11 cellular contexts compared by ENCODE assay signal in the genomic region with DNA sequence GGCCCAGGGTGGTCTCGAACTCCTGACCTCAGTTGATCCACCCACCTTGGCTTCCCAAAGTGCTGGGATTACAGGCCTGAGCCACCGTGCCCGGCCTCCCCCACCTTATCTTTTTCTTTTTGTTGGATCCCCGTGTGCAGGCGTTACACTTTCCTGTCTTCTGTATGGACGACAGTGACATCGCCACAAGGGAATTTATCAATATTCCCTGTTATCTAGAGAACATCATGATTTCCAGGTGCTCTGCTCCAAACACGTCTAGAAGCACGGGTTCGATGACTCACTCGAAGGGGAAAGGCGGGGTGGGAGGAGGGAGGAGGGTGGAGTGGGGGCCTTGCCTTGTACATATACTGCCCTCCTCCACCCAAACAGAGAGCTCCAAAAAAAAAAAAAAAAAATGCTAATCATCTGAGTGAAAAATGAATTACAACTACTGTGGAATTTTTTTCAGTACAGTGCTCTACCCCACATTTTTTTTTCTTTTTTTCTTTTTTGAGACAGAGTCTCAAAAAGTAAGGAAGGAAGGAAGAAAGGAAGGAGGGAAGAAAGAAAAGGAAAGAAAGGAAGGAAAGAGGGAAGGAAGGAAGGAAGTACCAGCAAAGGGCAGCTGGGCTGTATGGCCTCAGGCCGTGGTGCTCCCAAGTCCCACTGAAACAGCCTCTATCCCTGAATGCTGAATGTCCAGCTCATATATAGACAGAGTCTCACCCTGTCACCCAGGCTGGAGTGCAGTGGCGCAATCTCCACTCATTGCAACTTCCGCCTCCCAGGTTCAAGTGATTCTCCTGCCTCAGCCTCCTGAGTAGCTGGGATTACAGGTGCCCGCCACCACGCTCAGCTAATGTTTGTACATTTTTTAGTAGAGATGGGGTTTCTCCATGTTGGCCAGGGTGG. TPM values are rescaled to one million over a fixed set of nuclear protein-coding genes. Genes with fewer than 3 reads are reported as not detected.
DNase-seq lines count a peak whose midpoint lies in the region; ATAC-seq and TF ChIP-seq lines count a peak whose summit lies in the region.
"Had no signal": no experiment of that assay in that cellular context is flagged by ENCODE, and none has a peak within 500 bp of the region (broad histone marks: within the 10 kb centered on the region; RNA-seq: fewer than 3 reads in every experiment).

No MANE protein-coding gene starts in this region.

- H4K91ac ChIP-seq in mesenchymal stem cell (ENCODE audit: low read length) = no peak overlapping the region

- intact Hi-C loops in CD8-positive, alpha-beta T cell (cut with DNase I, micrococcal nuclease) = no loop called here

- H3K27me3 ChIP-seq in BE2C (no peaks in the 10 kb centered on the region), mesenchymal stem cell (ENCODE audit: control insufficient read depth in 1 of 2, insufficient read depth in 1 of 2, low read length in 2 of 2) (no peaks in the 10 kb centered on the region)
- no peaks in the 10 kb centered on the region for H3K27me3 ChIP-seq in CD8-positive, alpha-beta T cell (ENCODE audit: insufficient read depth, low read length)

- no peaks in the 10 kb centered on the region for H3K27me3 Mint-ChIP-seq in CD8-positive, alpha-beta T cell (ENCODE audit: low read depth)
- H3K27me3 Mint-ChIP-seq: activated T-cell treated with anti-CD3 and anti-CD28 coated beads, Interleukin-2, amount 50 U/mL, for 24 hours had no signal

- POLR2A ChIA-PET in CD8-positive, alpha-beta T cell (lab: Charles Lee) = no interaction called here

- H3K4ac ChIP-seq in mesenchymal stem cell (ENCODE audit: low read depth in 1 of 2, low read length in 2 of 2) = no peak overlapping the region

- H3K4me1 ChIP-seq in BE2C = no peaks in the 10 kb centered on the region
- no peaks in the 10 kb centered on the region for H3K4me1 ChIP-seq in mesenchymal stem cell (ENCODE audit: control insufficient read depth, insufficient read depth, low read depth, low read length)
- no peaks in the 10 kb centered on the region for H3K4me1 ChIP-seq in CD8-positive, alpha-beta T cell (ENCODE audit: insufficient read depth, low read length)

- no peak overlapping the region for H3K18ac ChIP-seq in mesenchymal stem cell (ENCODE audit: low read depth in 1 of 2, low read length in 2 of 2)

- no peak for TF ChIP-seq CTCF in BE2C (IDR thresholded peaks at IDR 0.05; ENCODE audit: low read depth, low read length)
- TF ChIP-seq CTCF in CD8-positive, alpha-beta T cell (IDR thresholded peaks at IDR 0.05) = no peak

- H3K4me3 ChIP-seq in BE2C (ENCODE audit: low read depth, low read length) = no peak overlapping the region
- H3K4me3 ChIP-seq in mesenchymal stem cell (ENCODE audit: insufficient read depth in 1 of 2, low read depth in 1 of 2, low read length in 2 of 2) = no peak overlapping the region
- no peak overlapping the region for H3K4me3 ChIP-seq in CD8-positive, alpha-beta T cell (ENCODE audit: low read depth, low read length)

- H4K8ac ChIP-seq in mesenchymal stem cell (ENCODE audit: low read length) = no peak overlapping the region

- no peaks in the 10 kb centered on the region for H3K36me3 Mint-ChIP-seq in CD8-positive, alpha-beta T cell

- H3K9me3 ChIP-seq in BE2C (no peaks in the 10 kb centered on the region), mesenchymal stem cell (ENCODE audit: control insufficient read depth, low read length) (no peaks in the 10 kb centered on the region)
- no peaks in the 10 kb centered on the region for H3K9me3 ChIP-seq in CD8-positive, alpha-beta T cell (ENCODE audit: low read length)

- H3K27ac ChIP-seq in epithelial cell of prostate (no peak overlapping the region), mesenchymal stem cell (ENCODE audit: low read length, poor library complexity, severe bottlenecking) (no peak overlapping the region)
- H3K27ac ChIP-seq in CD8-positive, alpha-beta T cell (ENCODE audit: low read depth, low read length) = no peak overlapping the region

- 80% methylated on average over 11 of the region's 17 CpGs for WGBS in mesenchymal stem cell

- H3K79me1 ChIP-seq in mesenchymal stem cell (replicated peaks; ENCODE audit: low read length, poor library complexity, severe bottlenecking) = peaks cover 4% of the 10 kb centered on the region

- H2BK5ac ChIP-seq in mesenchymal stem cell (ENCODE audit: low read depth, low read length, poor library complexity, severe bottlenecking) = no peak overlapping the region

- no peak overlapping the region for H3K4me3 Mint-ChIP-seq in CD8-positive, alpha-beta T cell
- H3K4me3 Mint-ChIP-seq: activated T-cell treated with anti-CD3 and anti-CD28 coated beads, Interleukin-2, amount 50 U/mL, for 24 hours had no signal

- H3K4me2 ChIP-seq in mesenchymal stem cell (ENCODE audit: low read length, poor library complexity, severe bottlenecking) = no peak overlapping the region

- peak overlapping the region; percentile 54 for H3K9ac ChIP-seq in mesenchymal stem cell (ENCODE audit: low read length)

- no peaks in the 10 kb centered on the region for H3K4me1 Mint-ChIP-seq in CD8-positive, alpha-beta T cell (ENCODE audit: low read depth)

- DNase-seq in BE2C (peak; percentile 29), M059J (ENCODE audit: low read depth) (peak; percentile 11), epithelial cell of prostate (ENCODE audit: low read depth, low spot score) (peak; percentile 20), mesenchymal stem cell (peak; percentile 28), NCI-H2107 treated with DMSO at 0.1 percent for 48 hours (lab: John Stamatoyannopoulos, UW; ENCODE audit: unreplicated experiment) (no peak), cerebellar cortex (ENCODE audit: low spot score) (no peak)
- DNase-seq in CD8-positive, alpha-beta T cell = no peak
- DNase-seq: activated T-cell treated with anti-CD3 and anti-CD28 coated beads, Interleukin-2, amount 50 U/mL, for 24 hours; cerebellar nuclear complex; hypothalamus had no signal

- H2BK15ac ChIP-seq in mesenchymal stem cell (ENCODE audit: low read depth, poor library complexity, severe bottlenecking) = no peak overlapping the region

- H2AFZ ChIP-seq in mesenchymal stem cell (ENCODE audit: low read depth, low read length) = no peak overlapping the region

- no peaks in the 10 kb centered on the region for H3K9me3 Mint-ChIP-seq in CD8-positive, alpha-beta T cell
- H3K9me3 Mint-ChIP-seq: activated T-cell treated with anti-CD3 and anti-CD28 coated beads, Interleukin-2, amount 50 U/mL, for 24 hours had no signal

- no peak overlapping the region for H2BK12ac ChIP-seq in mesenchymal stem cell (ENCODE audit: low read length in 2 of 2)

- CTCF ChIA-PET in CD8-positive, alpha-beta T cell (lab: Charles Lee) = interaction anchor here (1.1 kb wide), 1 partner anchor 10 kb away, joined by 3 read pairs; no protein-coding TSS in a partner anchor

- no peak overlapping the region for H2AK5ac ChIP-seq in mesenchymal stem cell (ENCODE audit: low read length, severe bottlenecking)

- no peak overlapping the region for H2BK120ac ChIP-seq in mesenchymal stem cell (ENCODE audit: low read depth, low read length)

- H3K23ac ChIP-seq in mesenchymal stem cell (ENCODE audit: low read length in 2 of 2) = no peak overlapping the region

- no peak overlapping the region for H3K14ac ChIP-seq in mesenchymal stem cell (ENCODE audit: low read length in 2 of 2)

- H3K36me3 ChIP-seq in BE2C (no peaks in the 10 kb centered on the region), mesenchymal stem cell (ENCODE audit: control insufficient read depth in 1 of 2, insufficient read depth in 2 of 2, low read depth in 1 of 2, low read length in 2 of 2) (no peaks in the 10 kb centered on the region)
- H3K36me3 ChIP-seq in CD8-positive, alpha-beta T cell (ENCODE audit: insufficient read depth, low read length) = no peaks in the 10 kb centered on the region

- no peak overlapping the region for H3K27ac Mint-ChIP-seq in CD8-positive, alpha-beta T cell
- H3K27ac Mint-ChIP-seq: activated T-cell treated with anti-CD3 and anti-CD28 coated beads, Interleukin-2, amount 50 U/mL, for 24 hours had no signal

- no peak for ATAC-seq in CD8-positive, alpha-beta T cell
- no peak for ATAC-seq in HG03521 (IDR thresholded peaks at IDR 0.05; ENCODE audit: unreplicated experiment)

RNA-seq across cellular contexts. Expression of gene INSR, which starts 36.8 kb away (rescaled TPM):
- 6.8 TPM for polyA plus RNA-seq in BE2C (2012; ENCODE audit: insufficient read depth, insufficient read length, low read depth)
- total RNA-seq in M059J (2014; rRNA removed; shearing (Covaris generic)) = 0.37 and 1.6 TPM in 2 replicates
- polyA plus RNA-seq in mesenchymal stem cell (2013, experiment 1 of 2) = 2.3 TPM
- polyA plus RNA-seq in mesenchymal stem cell (2013, experiment 2 of 2) = 2.3 TPM
- total RNA-seq in CD8-positive, alpha-beta T cell = under 1 TPM; 0.30 to 0.56 TPM

Comparison
In these comparisons a context has a peak if more than half of its experiments do, and no peak if none do; other contexts are left out.
1. DNase-seq: peak in BE2C (single experiment), M059J (single experiment), epithelial cell of prostate (single experiment) and mesenchymal stem cell (single experiment); none in NCI-H2107 treated with DMSO at 0.1 percent for 48 hours (single experiment), CD8-positive, alpha-beta T cell (0 of 7) and cerebellar cortex (single experiment).